Comparison of ENCODE assay signal across 20 cellular contexts in genomic region chr15:71654714-71655174, GRCh38.
DNase-seq lines count a peak whose midpoint lies in the region; ATAC-seq and TF ChIP-seq lines count a peak whose summit lies in the region.
"Had no signal": no experiment of that assay in that cellular context is flagged by ENCODE, and none has a peak within 500 bp of the region (broad histone marks: within the 10 kb centered on the region; RNA-seq: fewer than 3 reads in every experiment).

No MANE protein-coding gene starts in this region.

- peak in 1 of 2 donors; percentile 67 for ATAC-seq in left cardiac atrium
- ATAC-seq in GM21423 (IDR thresholded peaks at IDR 0.05; ENCODE audit: unreplicated experiment), result no peak
- ATAC-seq: activated CD8-positive, alpha-beta T cell treated with anti-CD3 and anti-CD28 coated beads for 36 hours; esophagus mucosa had no signal

- intact Hi-C loops in left cardiac atrium (cut with DNase I) (loop anchor here in 1 of 2 donors (10.0 kb wide), 1 partner anchor 210 kb away; no protein-coding TSS in a partner anchor), cardiac septum (cut with DNase I) (loop anchor here (5.0 kb wide), 2 partner anchors 78 to 207 kb away; no protein-coding TSS in a partner anchor)

- DNase-seq in left cardiac atrium (peak; percentile 35), cardiac septum (ENCODE audit: low spot score) (no peak), epithelial cell of esophagus (ENCODE audit: low read depth) (peak; percentile 37), lung microvascular endothelial cell (ENCODE audit: low read depth in 2 of 2) (peak; percentile 78 to 98), EL (no peak), H4 (ENCODE audit: low spot score) (no peak), OCI-M1 (lab: John Stamatoyannopoulos, UW) (no peak)
- DNase-seq: activated B cell treated with CpG ODN at 0.5 μM for 24 hours; activated CD8-positive, alpha-beta T cell treated with anti-CD3 and anti-CD28 coated beads for 36 hours; activated naive CD8-positive, alpha-beta T cell treated with anti-CD3 and anti-CD28 coated beads for 36 hours; activated T-cell treated with anti-CD3 and anti-CD28 coated beads, Interleukin-2, amount 50 U/mL, for 24 hours; CD4-positive, alpha-beta memory T cell; DMS79 treated with DMSO at 0.1 percent for 48 hours; NCI-H1436 treated with DMSO at 0.1 percent for 48 hours; stimulated activated CD4-positive, alpha-beta T cell treated with anti-CD3 and anti-CD28 coated beads, Interleukin-15, amount 100 ng/mL, for 24 hours; stimulated activated naive CD4-positive, alpha-beta T cell treated with Interleukin-2 at 50 U/mL for 16 hours; T-helper 2 cell; trophoblast cell had no signal

- TF ChIP-seq CTCF in epithelial cell of esophagus (IDR thresholded peaks at IDR 0.05; ENCODE audit: insufficient read depth, low read depth, low read length, missing control alignments), result no peak

- no peak overlapping the region for H3K4me3 ChIP-seq in epithelial cell of esophagus (ENCODE audit: low read length)

Comparison
In these comparisons a context has a peak if more than half of its experiments do, and no peak if none do; other contexts are left out.
1. DNase-seq: peak in left cardiac atrium (single experiment), epithelial cell of esophagus (single experiment) and lung microvascular endothelial cell (2 of 2); none in cardiac septum (single experiment), EL (single experiment), H4 (single experiment) and OCI-M1 (single experiment).